Comparison of ENCODE assay signal across 8 cellular contexts in genomic region chr5:132010645-132011560, GRCh38. TPM values are rescaled to one million over a fixed set of nuclear protein-coding genes. Genes with fewer than 3 reads are reported as not detected.
DNase-seq lines count a peak whose midpoint lies in the region; ATAC-seq and TF ChIP-seq lines count a peak whose summit lies in the region.

No MANE protein-coding gene starts in this region.

- peak overlapping the region; percentile 67 for H3K4me3 Mint-ChIP-seq in Calu3 (ENCODE audit: low read depth, unreplicated experiment)
- H3K4me3 Mint-ChIP-seq in T-helper 17 cell = peak overlapping the region; percentile 90

- WGBS in esophagus, 2 donors = 20% methylated on average over 39 to 43 of the region's 43 CpGs
- WGBS in ovary, 3 donors = 9 to 20% (median 10%) methylated on average over 20 to 43 of the region's 43 CpGs

- no peaks in the 10 kb centered on the region for H3K36me3 ChIP-seq in esophagus (ENCODE audit: control insufficient read depth in 2 of 2, insufficient read depth in 2 of 2, low read length in 1 of 2)
- no peaks in the 10 kb centered on the region for H3K36me3 ChIP-seq in ovary

- H3K9me3 ChIP-seq in T-helper 17 cell (ENCODE audit: control insufficient read depth, low read length, poor library complexity, severe bottlenecking) = no peaks in the 10 kb centered on the region
- H3K9me3 ChIP-seq in esophagus (ENCODE audit: control insufficient read depth in 2 of 2, insufficient read depth in 1 of 2, low read depth in 1 of 2, low read length in 1 of 2) = no peaks in the 10 kb centered on the region
- H3K9me3 ChIP-seq in ovary = no peaks in the 10 kb centered on the region

- peak overlapping the region; percentile 54 for H3K4me3 ChIP-seq in esophagus (ENCODE audit: low read depth in 1 of 2, low read length in 2 of 2)
- peak overlapping the region; percentile 31 for H3K4me3 ChIP-seq in ovary

- CTCF ChIA-PET in Calu3 (lab: Charles Lee) = interaction anchor here (0.6 kb wide), 2 partner anchors 30 to 423 kb away, joined by 3 read pairs; no protein-coding TSS in a partner anchor

- no peak for TF ChIP-seq CTCF in Calu3 (IDR thresholded peaks at IDR 0.05; ENCODE audit: unreplicated experiment)
- no peak for TF ChIP-seq CTCF in ovary (IDR thresholded peaks at IDR 0.05)

- intact Hi-C loops in Calu3 (cut with micrococcal nuclease; ENCODE audit: unreplicated experiment) (loop anchor here (10.0 kb wide), 1 partner anchor 1256 kb away; no protein-coding TSS in a partner anchor), ovary (cut with DNase I) (no loop called here)

- no peak for TF ChIP-seq POLR2A in ovary (IDR thresholded peaks at IDR 0.05)

- H3K27ac Mint-ChIP-seq in Calu3 (ENCODE audit: unreplicated experiment) = no peak overlapping the region
- H3K27ac Mint-ChIP-seq in T-helper 17 cell = peak overlapping the region; percentile 71

- H3K27ac ChIP-seq in esophagus (ENCODE audit: low read depth in 2 of 2, low read length in 1 of 2) = no peak overlapping the region
- no peak overlapping the region for H3K27ac ChIP-seq in ovary

- peak; percentile 5 for ATAC-seq in T-helper 17 cell
- no peak for ATAC-seq in GM19324 (IDR thresholded peaks at IDR 0.05; ENCODE audit: low FRiP score, unreplicated experiment)

- DNase-seq in Calu3 (no peak), T-helper 17 cell (no peak), ovary (peak in 1 of 5 donors; percentile 31), hippocampal formation (lab: John Stamatoyannopoulos, UW) (no peak), DMS153 (lab: John Stamatoyannopoulos, UW) (no peak), MV-4-11 (lab: John Stamatoyannopoulos, UW) (no peak)

- peaks cover 0 to 3% of the 10 kb centered on the region in 2 donors for H3K4me1 ChIP-seq in esophagus (ENCODE audit: control insufficient read depth in 2 of 2, insufficient read depth in 2 of 2, low read length in 1 of 2)
- H3K4me1 ChIP-seq in ovary (ENCODE audit: insufficient read depth) = peaks cover 7% of the 10 kb centered on the region

- H3K27me3 ChIP-seq in esophagus (ENCODE audit: control insufficient read depth in 1 of 2, insufficient read depth in 2 of 2, low read length in 2 of 2) (no peaks in the 10 kb centered on the region), ovary (no peaks in the 10 kb centered on the region)

- H3K36me3 Mint-ChIP-seq in Calu3 (ENCODE audit: insufficient read depth, unreplicated experiment) (peaks cover 11% of the 10 kb centered on the region), T-helper 17 cell (ENCODE audit: low read depth) (no peaks in the 10 kb centered on the region)

- H3K9me3 Mint-ChIP-seq in Calu3 (ENCODE audit: low read depth, unreplicated experiment) = no peaks in the 10 kb centered on the region

- TF ChIP-seq EP300 in ovary (IDR thresholded peaks at IDR 0.05) = no peak

- H3K27me3 Mint-ChIP-seq in Calu3 (ENCODE audit: unreplicated experiment) = peaks cover 58% of the 10 kb centered on the region
- H3K27me3 Mint-ChIP-seq in T-helper 17 cell = peaks cover 24% of the 10 kb centered on the region

- BruUV-seq in Calu3 (replicated peaks; lab: Mats Ljungman, UMichigan) = no TSS peak

- H3K4me1 Mint-ChIP-seq in Calu3 (ENCODE audit: low read depth, unreplicated experiment) (no peaks in the 10 kb centered on the region), T-helper 17 cell (peaks cover 33% of the 10 kb centered on the region)

RNA-seq across cellular contexts. Expression of gene ACSL6, which starts 0.6 kb away (rescaled TPM):
- total RNA-seq in Calu3 (2022) (0.24 and 0.86 TPM in 2 replicates), T-helper 17 cell (10 to 100 TPM; 18.0 to 22.2 TPM), ovary (under 1 TPM in 6 of 7 donors, not detected in 1; 0.07 to 0.34 (median 0.22) TPM)
- polyA plus RNA-seq in esophagus (under 1 TPM; 0.28 to 0.29 TPM), ovary (under 1 TPM; 0.17 to 0.65 TPM)

RNA-seq across cellular contexts. Expression of gene IL3, which starts 49.6 kb away (rescaled TPM):
- total RNA-seq in Calu3 (2022) = not detected in 2 replicates
- total RNA-seq in T-helper 17 cell = not detected
- not detected for polyA plus RNA-seq in esophagus
- total RNA-seq in ovary = not detected
- polyA plus RNA-seq in ovary = not detected

Comparison
In these comparisons a context has a peak if more than half of its experiments do, and no peak if none do; other contexts are left out.
1. RNA of gene ACSL6, which starts 0.6 kb away (total RNA-seq): 18.0 to 22.2 TPM in T-helper 17 cell; 0.24 to 0.86 TPM in Calu3 and 0.07 to 0.34 TPM in ovary; every median in the first group is over 10 times any median in the second.